11 cellular contexts compared by ENCODE assay signal in genomic region chr7:134433430-134433829, GRCh38. TPM values are rescaled to one million over a fixed set of nuclear protein-coding genes. Genes with fewer than 3 reads are reported as not detected.
DNase-seq lines count a peak whose midpoint lies in the region; ATAC-seq and TF ChIP-seq lines count a peak whose summit lies in the region.
"Had no signal": no experiment of that assay in that cellular context is flagged by ENCODE, and none has a peak within 500 bp of the region (broad histone marks: within the 10 kb centered on the region; RNA-seq: fewer than 3 reads in every experiment).

No MANE protein-coding gene starts in this region.

- no peak for ATAC-seq in activated naive CD4-positive, alpha-beta T cell treated with anti-CD3 and anti-CD28 coated beads, Interleukin-2, amount 50 U/mL, for 72 hours
- ATAC-seq in central memory CD8-positive, alpha-beta T cell (replicated peaks; ENCODE audit: extremely low read depth, poor library complexity, severe bottlenecking) = no peak
- ATAC-seq in HG02623 (IDR thresholded peaks at IDR 0.05; ENCODE audit: unreplicated experiment) = no peak

- H3K9ac ChIP-seq in OCI-LY1 (ENCODE audit: low read length) = no peak overlapping the region
- no peak overlapping the region for H3K9ac ChIP-seq in smooth muscle cell (ENCODE audit: low read depth)

- H3F3A ChIP-seq in OCI-LY1 (ENCODE audit: insufficient read depth, low read length) (no peaks in the 10 kb centered on the region), smooth muscle cell (ENCODE audit: low read depth) (no peaks in the 10 kb centered on the region)

- DNase-seq in activated naive CD4-positive, alpha-beta T cell treated with anti-CD3 and anti-CD28 coated beads, Interleukin-2, amount 50 U/mL, for 72 hours (ENCODE audit: low spot score in 2 of 2) = no peak
- no peak for DNase-seq in activated naive CD4-positive, alpha-beta T cell (lab: John Stamatoyannopoulos, UW)
- no peak for DNase-seq in central memory CD8-positive, alpha-beta T cell (ENCODE audit: low spot score in 2 of 2)
- DNase-seq in smooth muscle cell (lab: John Stamatoyannopoulos, UW; ENCODE audit: unreplicated experiment) (no peak), thyroid gland (no peak)
- no peak for DNase-seq in activated T-cell treated with anti-CD3 and anti-CD28 coated beads, Interleukin-2, amount 50 U/mL, for 24 hours

- no peak overlapping the region for H3K4me3 ChIP-seq in OCI-LY1 (ENCODE audit: low read depth, low read length, poor library complexity, severe bottlenecking)
- H3K4me3 ChIP-seq in smooth muscle cell = no peak overlapping the region
- no peak overlapping the region for H3K4me3 ChIP-seq in thyroid gland (replicated peaks in 1 of 3)

- H3K27ac ChIP-seq in OCI-LY1 (ENCODE audit: low read depth, low read length, poor library complexity, severe bottlenecking) = no peak overlapping the region
- no peak overlapping the region for H3K27ac ChIP-seq in smooth muscle cell (ENCODE audit: low read depth)
- H3K27ac ChIP-seq in thyroid gland = no peak overlapping the region

- 94% methylated on average over 4 of the region's 4 CpGs for WGBS in smooth muscle cell (ENCODE audit: low lambda C conversion rate)
- 92 to 93% methylated on average over 4 of the region's 4 CpGs for WGBS in thyroid gland, 2 donors

- no peak overlapping the region for H3K4me3 Mint-ChIP-seq in central memory CD8-positive, alpha-beta T cell
- no peak overlapping the region for H3K4me3 Mint-ChIP-seq in activated T-cell treated with anti-CD3 and anti-CD28 coated beads, Interleukin-2, amount 50 U/mL, for 24 hours

- peaks cover under 1 to 1% of the 10 kb centered on the region in 2 donors for H3K36me3 Mint-ChIP-seq in activated naive CD4-positive, alpha-beta T cell treated with anti-CD3 and anti-CD28 coated beads, Interleukin-2, amount 50 U/mL, for 72 hours
- no peaks in the 10 kb centered on the region for H3K36me3 Mint-ChIP-seq in central memory CD8-positive, alpha-beta T cell (ENCODE audit: insufficient read depth)
- peaks cover under 1% of the 10 kb centered on the region for H3K36me3 Mint-ChIP-seq in activated T-cell treated with anti-CD3 and anti-CD28 coated beads, Interleukin-2, amount 50 U/mL, for 24 hours (ENCODE audit: low read depth)

- H3K27me3 ChIP-seq in OCI-LY1 (ENCODE audit: insufficient read depth, low read length) (no peaks in the 10 kb centered on the region), smooth muscle cell (ENCODE audit: low read depth) (no peaks in the 10 kb centered on the region), thyroid gland (no peaks in the 10 kb centered on the region)
- H3K27me3 ChIP-seq: ovary, testis had no signal

- H3K4me2 ChIP-seq in OCI-LY1 (ENCODE audit: low read length) (peak overlapping the region; percentile 91; the same call in 1 of the 2 replicates), smooth muscle cell (no peak overlapping the region)

- H3K9me3 ChIP-seq in OCI-LY1 (ENCODE audit: low read length) (no peaks in the 10 kb centered on the region), smooth muscle cell (replicated peaks; ENCODE audit: low read depth) (no peaks in the 10 kb centered on the region), thyroid gland (no peaks in the 10 kb centered on the region)
- H3K9me3 ChIP-seq: ovary, testis had no signal

- no peak for TF ChIP-seq CTCF in OCI-LY1 (IDR thresholded peaks at IDR 0.05; ENCODE audit: low read length)
- no peak for TF ChIP-seq CTCF in smooth muscle cell (IDR thresholded peaks at IDR 0.05; ENCODE audit: borderline replicate concordance, insufficient read depth, poor library complexity, severe bottlenecking)
- TF ChIP-seq CTCF in thyroid gland (IDR thresholded peaks at IDR 0.05) = no peak

- H2AFZ ChIP-seq in OCI-LY1 (ENCODE audit: low read length) = no peak overlapping the region
- peak overlapping the region; percentile 67 for H2AFZ ChIP-seq in smooth muscle cell (ENCODE audit: low read depth)

- H3K79me2 ChIP-seq in OCI-LY1 (ENCODE audit: insufficient read depth, low read length) = no peaks in the 10 kb centered on the region
- no peaks in the 10 kb centered on the region for H3K79me2 ChIP-seq in smooth muscle cell (ENCODE audit: low read depth)

- H3K27ac Mint-ChIP-seq in activated naive CD4-positive, alpha-beta T cell treated with anti-CD3 and anti-CD28 coated beads, Interleukin-2, amount 50 U/mL, for 72 hours = peak overlapping the region; percentile 37 to 84
- H3K27ac Mint-ChIP-seq in central memory CD8-positive, alpha-beta T cell (ENCODE audit: low read depth) = peak overlapping the region; percentile 93
- no peak overlapping the region for H3K27ac Mint-ChIP-seq in activated T-cell treated with anti-CD3 and anti-CD28 coated beads, Interleukin-2, amount 50 U/mL, for 24 hours

- no peaks in the 10 kb centered on the region for H3K36me3 ChIP-seq in OCI-LY1 (ENCODE audit: insufficient read depth, low read length)
- no peaks in the 10 kb centered on the region for H3K36me3 ChIP-seq in smooth muscle cell (ENCODE audit: low read depth)
- H3K36me3 ChIP-seq in thyroid gland = no peaks in the 10 kb centered on the region
- H3K36me3 ChIP-seq: ovary had no signal

- peaks cover 29% of the 10 kb centered on the region for H3K4me1 ChIP-seq in OCI-LY1 (ENCODE audit: insufficient read depth, low read length, severe bottlenecking)
- no peaks in the 10 kb centered on the region for H3K4me1 ChIP-seq in smooth muscle cell (ENCODE audit: low read depth)
- H3K4me1 ChIP-seq in thyroid gland = peaks cover 0 to 5% of the 10 kb centered on the region in 2 donors

- H4K20me1 ChIP-seq in OCI-LY1 (ENCODE audit: insufficient read depth, low read length) (no peaks in the 10 kb centered on the region), smooth muscle cell (ENCODE audit: low read depth) (no peaks in the 10 kb centered on the region)

- H3K9me3 Mint-ChIP-seq in activated naive CD4-positive, alpha-beta T cell treated with anti-CD3 and anti-CD28 coated beads, Interleukin-2, amount 50 U/mL, for 72 hours = peaks cover 0 to under 1% of the 10 kb centered on the region in 2 donors
- H3K9me3 Mint-ChIP-seq in central memory CD8-positive, alpha-beta T cell = peaks cover under 1% of the 10 kb centered on the region
- no peaks in the 10 kb centered on the region for H3K9me3 Mint-ChIP-seq in activated T-cell treated with anti-CD3 and anti-CD28 coated beads, Interleukin-2, amount 50 U/mL, for 24 hours
- H3K9me3 Mint-ChIP-seq: CD4-positive, alpha-beta memory T cell had no signal

- H3K4me1 Mint-ChIP-seq in central memory CD8-positive, alpha-beta T cell = peaks cover 13% of the 10 kb centered on the region
- peaks cover 16% of the 10 kb centered on the region for H3K4me1 Mint-ChIP-seq in activated T-cell treated with anti-CD3 and anti-CD28 coated beads, Interleukin-2, amount 50 U/mL, for 24 hours (ENCODE audit: low read depth)

- no peak for TF ChIP-seq POLR2A in thyroid gland (IDR thresholded peaks at IDR 0.05)

- H3K9me2 ChIP-seq in OCI-LY1 (ENCODE audit: low read depth, low read length) = no peaks in the 10 kb centered on the region

- H3K27me3 Mint-ChIP-seq in central memory CD8-positive, alpha-beta T cell = no peaks in the 10 kb centered on the region
- H3K27me3 Mint-ChIP-seq in activated T-cell treated with anti-CD3 and anti-CD28 coated beads, Interleukin-2, amount 50 U/mL, for 24 hours = no peaks in the 10 kb centered on the region

- intact Hi-C loops in thyroid gland (cut with DNase I) = loop anchor here (2.0 to 5.0 kb wide), 2 partner anchors 79 to 174 kb away; no protein-coding TSS in a partner anchor

RNA-seq across cellular contexts. Expression of gene AKR1B1, which starts 25.5 kb away (rescaled TPM):
- 100 to 1,000 TPM; 104 to 144 TPM for total RNA-seq in activated naive CD4-positive, alpha-beta T cell treated with anti-CD3 and anti-CD28 coated beads, Interleukin-2, amount 50 U/mL, for 72 hours
- total RNA-seq in smooth muscle cell (58.6 and 75.7 TPM in 2 replicates), thyroid gland (100 to 1,000 TPM in 1 of 4 donors, 10 to 100 TPM in 3; 39.4 to 103 (median 63.0) TPM)
- polyA plus RNA-seq in smooth muscle cell = 122 and 127 TPM in 2 replicates
